22 cellular contexts compared by ENCODE assay signal in genomic region chr1:69985901-69986439, GRCh38.
"Had no signal": no experiment of that assay in that cellular context is flagged by ENCODE, and none has a peak within 500 bp of the region (broad histone marks: within the 10 kb centered on the region; RNA-seq: fewer than 3 reads in every experiment).

No MANE protein-coding gene starts in this region.

- H3K4me1 ChIP-seq: Peyer's patch had no signal

- DNase-seq: activated CD4-positive, alpha-beta memory T cell treated with anti-CD3 and anti-CD28 coated beads for 36 hours; activated CD4-positive, alpha-beta T cell treated with anti-CD3 and anti-CD28 coated beads, Interleukin-2, amount 10 ng/mL, durations not matched to agents 7 days and 5 days; activated CD4-positive, CD25-positive, alpha-beta regulatory T cell; activated CD8-positive, alpha-beta memory T cell treated with anti-CD3 and anti-CD28 coated beads for 24 hours; activated effector memory CD4-positive, alpha-beta T cell treated with anti-CD3 and anti-CD28 coated beads, Interleukin-2, amount 50 U/mL, for 16 hours; activated naive CD4-positive, alpha-beta T cell treated with Interleukin-2 at 50 U/mL for 16 hours; activated naive CD8-positive, alpha-beta T cell treated with anti-CD3 and anti-CD28 coated beads, Interleukin-2, amount 50 U/mL, for 24 hours; activated T-cell treated with anti-CD3 and anti-CD28 coated beads, Interleukin-2, amount 50 U/mL, for 4 hours; amygdala; NCI-H1092; NCI-H1417; NCI-H1930; NCI-H2171 treated with DMSO at 0.1 percent for 48 hours; NCI-H345; NCI-H510A; NCI-H526 treated with DMSO at 0.1 percent for 48 hours; NCI-H82; Peyer's patch; SHP77 treated with DMSO at 0.1 percent for 48 hours; T-helper 9 cell had no signal

- H3K27me3 ChIP-seq: Peyer's patch had no signal

- ATAC-seq: activated naive CD4-positive, alpha-beta T cell treated with anti-CD3 and anti-CD28 coated beads, Interleukin-2, amount 50 U/mL, for 72 hours; activated naive CD8-positive, alpha-beta T cell treated with anti-CD3 and anti-CD28 coated beads, Interleukin-2, amount 50 U/mL, for 24 hours; activated T-cell treated with anti-CD3 and anti-CD28 coated beads, Interleukin-2, amount 50 U/mL, for 4 hours had no signal

- H3K36me3 ChIP-seq: Peyer's patch had no signal

- H3K9me3 ChIP-seq: Peyer's patch had no signal

- H3K4me3 ChIP-seq: Peyer's patch had no signal

- H3K27ac ChIP-seq: Peyer's patch, VCaP had no signal
